ENCODE assay signal across 8 cellular contexts in the genomic region with DNA sequence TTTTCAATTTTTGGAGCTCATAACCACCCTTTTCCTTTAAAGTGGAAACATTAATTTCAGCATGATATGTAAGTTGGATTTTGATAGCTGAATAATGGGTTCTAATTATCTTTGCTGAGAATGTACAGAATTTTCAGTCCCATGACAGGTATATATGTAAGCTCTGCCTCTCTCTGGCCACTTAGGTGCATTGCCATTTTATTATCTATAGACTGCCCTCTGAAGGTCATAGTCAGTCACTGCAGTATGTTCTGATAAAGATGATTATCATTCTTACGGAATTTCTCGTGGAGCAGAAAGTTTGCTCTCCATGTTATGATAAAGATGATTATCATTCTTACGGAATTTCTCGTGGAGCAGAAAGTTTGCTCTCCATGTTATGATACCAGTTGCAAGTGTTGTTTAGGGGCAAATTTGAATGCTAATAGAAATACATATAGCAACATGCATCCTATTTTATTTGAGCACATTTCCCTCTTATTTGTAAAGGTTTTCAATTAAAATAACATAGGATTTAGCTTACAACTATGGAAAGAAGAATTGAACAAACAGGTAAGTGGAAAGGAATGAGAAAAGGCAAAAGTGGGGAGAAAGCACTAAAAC. TPM values are rescaled to one million over a fixed set of nuclear protein-coding genes. Genes with fewer than 3 reads are reported as not detected.
DNase-seq lines count a peak whose midpoint lies in the region; ATAC-seq, FAIRE-seq and TF ChIP-seq lines count a peak whose summit lies in the region.

No MANE protein-coding gene starts in this region.

- TF ChIP-seq POLR2A in IMR-90 (IDR thresholded peaks at IDR 0.05; ENCODE audit: low read depth, low read length) = no peak
- no peak for TF ChIP-seq POLR2A in Peyer's patch (IDR thresholded peaks at IDR 0.05)

- H3K9me3 ChIP-seq in IMR-90 (ENCODE audit: control insufficient read depth, insufficient read depth, low read length) (no peaks in the 10 kb centered on the region), Peyer's patch (no peaks in the 10 kb centered on the region), pancreas (no peaks in the 10 kb centered on the region)

- H3K27ac ChIP-seq in 22Rv1 (no peak overlapping the region), IMR-90 (ENCODE audit: insufficient read depth, low read length) (no peak overlapping the region), Peyer's patch (no peak overlapping the region), pancreas (no peak overlapping the region)

- no peak overlapping the region for H3K14ac ChIP-seq in IMR-90 (replicated peaks; ENCODE audit: low read depth, low read length)

- H3K9ac ChIP-seq in IMR-90 (ENCODE audit: low read depth, low read length) = no peak overlapping the region

- FAIRE-seq in pancreas (lab: Jason Lieb, UNC) = peak; percentile 5

- H2BK5ac ChIP-seq in IMR-90 (ENCODE audit: low read depth, low read length, poor library complexity, severe bottlenecking) = no peak overlapping the region

- WGBS in IMR-90 (ENCODE audit: extremely low coverage in 2 of 2, insufficient read length in 1 of 2), 2 experiments = no CpG with 5 or more reads among the region's 4 CpGs
- WGBS in pancreas, 2 donors = 11 to 13% methylated on average over 4 of the region's 4 CpGs

- no peak overlapping the region for H3K23ac ChIP-seq in IMR-90 (ENCODE audit: low read depth, low read length)

- H3K56ac ChIP-seq in IMR-90 (ENCODE audit: extremely low read depth, insufficient read depth, low read length) = no peak overlapping the region

- peaks cover 2% of the 10 kb centered on the region; the same call in 1 of the 2 replicates for H3K27me3 ChIP-seq in IMR-90 (ENCODE audit: control insufficient read depth, insufficient read depth, low read length)
- no peaks in the 10 kb centered on the region for H3K27me3 ChIP-seq in Peyer's patch
- no peaks in the 10 kb centered on the region for H3K27me3 ChIP-seq in pancreas

- intact Hi-C loops in IMR-90 (cut with micrococcal nuclease) = loop anchor here (2.0 to 10.0 kb wide), 3 partner anchors 136 to 208 kb away; partner anchors contain the start of gene ANKRD17
- intact Hi-C loops in pancreas (cut with DNase I) = loop anchor here in 1 of 3 donors (10.0 kb wide), 1 partner anchor 92 kb away; no protein-coding TSS in a partner anchor

- H4K20me1 ChIP-seq in IMR-90 (ENCODE audit: insufficient read depth, low read length) = no peaks in the 10 kb centered on the region

- no peaks in the 10 kb centered on the region for H3K79me1 ChIP-seq in IMR-90 (ENCODE audit: low read depth in 1 of 2, low read length in 2 of 2)

- no peak overlapping the region for H2AK9ac ChIP-seq in IMR-90 (replicated peaks; ENCODE audit: low read depth, low read length, poor library complexity)

- in situ Hi-C loops in IMR-90 (cut with MboI; ENCODE audit: low sequenced_read_pairs) = no loop called here

- BruUV-seq in IMR-90 (replicated peaks; lab: Mats Ljungman, UMichigan) = no TSS peak

- no peak overlapping the region for H3K4me2 ChIP-seq in IMR-90 (ENCODE audit: low read depth, low read length)

- no peak overlapping the region for H2BK120ac ChIP-seq in IMR-90 (ENCODE audit: low read depth, low read length)

- H4K91ac ChIP-seq in IMR-90 (ENCODE audit: insufficient read depth, low read depth, low read length) = no peak overlapping the region

- DNase-seq in ELR (ENCODE audit: low read depth) (peak; percentile 83), IMR-90 (peak; percentile 63), Peyer's patch (no peak), epidermal melanocyte (ENCODE audit: insufficient read length, low spot score) (peak; percentile 25), pancreas (peak in 3 of 6 donors; percentile 10 to 26 (median 23)), activated gamma-delta T cell treated with Interleukin-2 at 50 U/mL for 16 hours (no peak)

- POLR2A ChIA-PET in IMR-90 (lab: Charles Lee; ENCODE audit: unreplicated experiment) = no interaction called here

- H3K18ac ChIP-seq in IMR-90 (ENCODE audit: low read depth, low read length) = no peak overlapping the region

- H4K5ac ChIP-seq in IMR-90 (ENCODE audit: low read depth, low read length) = no peak overlapping the region

- H3K9me1 ChIP-seq in IMR-90 (ENCODE audit: insufficient read depth, low read length) = no peaks in the 10 kb centered on the region

- no peak overlapping the region for H3K4ac ChIP-seq in IMR-90 (ENCODE audit: low read depth, low read length)

- TF ChIP-seq CTCF in 22Rv1 (IDR thresholded peaks at IDR 0.05) = peak; percentile 95
- TF ChIP-seq CTCF in IMR-90 (conservative IDR thresholded peaks at IDR 0.05; ENCODE audit: low read depth, low read length) = peak; percentile 92
- peak in 5 of 6 experiments; percentile 29 to 99 (median 97) for TF ChIP-seq CTCF in Peyer's patch (IDR thresholded peaks at IDR 0.05)
- peak; percentile 6 to 87 (median 74) for TF ChIP-seq CTCF in pancreas (IDR thresholded peaks at IDR 0.05)

- H4K8ac ChIP-seq in IMR-90 (ENCODE audit: low read depth in 2 of 2, low read length in 2 of 2) = no peak overlapping the region

- H2BK20ac ChIP-seq in IMR-90 (ENCODE audit: low read depth, low read length) = no peak overlapping the region

- peak; percentile 58 for TF ChIP-seq RAD21 in IMR-90 (IDR thresholded peaks at IDR 0.05; ENCODE audit: low read length)

- H3K4me1 ChIP-seq in IMR-90 (ENCODE audit: control insufficient read depth, insufficient read depth, low read length) (peaks cover 3% of the 10 kb centered on the region), Peyer's patch (no peaks in the 10 kb centered on the region), pancreas (peaks cover 6 to 10% (median 7%) of the 10 kb centered on the region in 3 donors)

- H3K36me3 ChIP-seq in IMR-90 (ENCODE audit: control insufficient read depth, insufficient read depth, low read length) (no peaks in the 10 kb centered on the region), Peyer's patch (no peaks in the 10 kb centered on the region), pancreas (no peaks in the 10 kb centered on the region)

- H2AFZ ChIP-seq in IMR-90 (replicated peaks; ENCODE audit: low read length, poor library complexity) = no peak overlapping the region

- ATAC-seq in GM21737 (IDR thresholded peaks at IDR 0.05; ENCODE audit: unreplicated experiment) = peak; percentile 94
- peak; percentile 84 for ATAC-seq in IMR-90 (ENCODE audit: low read depth)
- peak; percentile 77 to 97 (median 96) for ATAC-seq in pancreas

- CTCF ChIA-PET in IMR-90 (lab: Yijun Ruan, JAX) = interaction anchor here (0.6 to 1.9 kb wide), 17 partner anchors 8 to 385 kb away, joined by 3 to 6 read pairs (median 5); partner anchors contain the start of gene AFP

- H2AK5ac ChIP-seq in IMR-90 (ENCODE audit: low read depth, low read length) = no peak overlapping the region

- H2BK15ac ChIP-seq in IMR-90 (ENCODE audit: low read depth, low read length) = no peak overlapping the region

- dilution Hi-C loops in IMR-90 (cut with HindIII; ENCODE audit: low sequenced_read_pairs, unreplicated experiment) = no loop called here

- H3K4me3 ChIP-seq in IMR-90 (ENCODE audit: insufficient read depth, low read depth, low read length) = no peak overlapping the region
- no peak overlapping the region for H3K4me3 ChIP-seq in Peyer's patch
- H3K4me3 ChIP-seq in pancreas = no peak overlapping the region

TF ChIP-seq in IMR-90, 13 proteins besides CTCF, POLR2A, EP300 and RAD21:
- TF ChIP-seq RFX5 (IDR thresholded peaks at IDR 0.05; ENCODE audit: low read depth, low read length) (no peak), SMC3 (IDR thresholded peaks at IDR 0.05; ENCODE audit: low read depth, low read length) (peak; percentile 36; the same call in 1 of the 2 replicates), CHD1 (IDR thresholded peaks at IDR 0.05; ENCODE audit: low read depth, low read length) (no peak)

RNA-seq across cellular contexts. Expression of gene AFP, which starts 10.4 kb away (rescaled TPM):
- total RNA-seq in IMR-90 (2012; rRNA removed) (0.56 and 1.3 TPM in 2 replicates), Peyer's patch (not detected), pancreas (1 to 10 TPM in 1 of 6 donors, not detected in 5; 1.5 TPM)
- polyA plus RNA-seq in IMR-90 (2012; rRNA removed) (0.52 and 0.87 TPM in 2 replicates), pancreas (under 1 TPM in 1 of 2 donors, not detected in 1; 0.40 TPM)
- 0.53 and 0.57 TPM in 2 replicates for polyA plus RNA-seq in IMR-90 (2012; cell fraction: cytosol; rRNA removed)
- polyA plus RNA-seq in IMR-90 (2012; cell fraction: nucleus; rRNA removed; ENCODE audit: low replicate concordance) = 0.29 and 0.31 TPM in 2 replicates

RNA-seq across cellular contexts. Expression of gene AFM, which starts 35.1 kb away (rescaled TPM):
- total RNA-seq in IMR-90 (2012; rRNA removed) = not detected in 2 replicates
- polyA plus RNA-seq in IMR-90 (2012; rRNA removed) = not detected in 2 replicates
- polyA plus RNA-seq in IMR-90 (2012; cell fraction: cytosol; rRNA removed) = not detected in 2 replicates
- polyA plus RNA-seq in IMR-90 (2012; cell fraction: nucleus; rRNA removed; ENCODE audit: low replicate concordance) = not detected in 2 replicates
- not detected for total RNA-seq in Peyer's patch
- under 1 TPM; 0.08 to 0.44 (median 0.12) TPM for total RNA-seq in pancreas
- under 1 TPM; 0.30 to 0.82 TPM for polyA plus RNA-seq in pancreas

RNA-seq across cellular contexts. Expression of gene ALB, which starts 42.4 kb away (rescaled TPM):
- total RNA-seq in IMR-90 (2012; rRNA removed) (not detected in 2 replicates), Peyer's patch (1 to 10 TPM in 1 of 4 donors, under 1 TPM in 1, not detected in 2; 0.66 to 2.5 TPM), pancreas (1,000 to 10,000 TPM in 1 of 6 donors, 100 to 1,000 TPM in 5; 618 to 1,006 (median 839) TPM)
- polyA plus RNA-seq in IMR-90 (2012; rRNA removed) (not detected in 2 replicates), pancreas (100 to 1,000 TPM; 179 to 380 TPM)
- not detected in 2 replicates for polyA plus RNA-seq in IMR-90 (2012; cell fraction: cytosol; rRNA removed)
- polyA plus RNA-seq in IMR-90 (2012; cell fraction: nucleus; rRNA removed; ENCODE audit: low replicate concordance) = 0.25 TPM in 1 of 2 replicates, not detected in the other

Comparison
In these comparisons a context has a peak if more than half of its experiments do, and no peak if none do; other contexts are left out.
1. DNase-seq: peak in ELR (single experiment), IMR-90 (single experiment) and epidermal melanocyte (single experiment); none in Peyer's patch (0 of 3) and activated gamma-delta T cell treated with Interleukin-2 at 50 U/mL for 16 hours (single experiment).
2. RNA of gene ALB, which starts 42.4 kb away (total RNA-seq): 618 to 1,006 TPM in pancreas; 0.66 to 2.5 TPM in Peyer's patch and not detected in IMR-90; every median in the first group is over 100 times any median in the second.
3. Peak in every context shown above with its lines, with median percentiles within 50 percentile points of each other: CTCF ChIP-seq and ATAC-seq.